ENCODE assay signal across 8 cellular contexts in the genomic region with DNA sequence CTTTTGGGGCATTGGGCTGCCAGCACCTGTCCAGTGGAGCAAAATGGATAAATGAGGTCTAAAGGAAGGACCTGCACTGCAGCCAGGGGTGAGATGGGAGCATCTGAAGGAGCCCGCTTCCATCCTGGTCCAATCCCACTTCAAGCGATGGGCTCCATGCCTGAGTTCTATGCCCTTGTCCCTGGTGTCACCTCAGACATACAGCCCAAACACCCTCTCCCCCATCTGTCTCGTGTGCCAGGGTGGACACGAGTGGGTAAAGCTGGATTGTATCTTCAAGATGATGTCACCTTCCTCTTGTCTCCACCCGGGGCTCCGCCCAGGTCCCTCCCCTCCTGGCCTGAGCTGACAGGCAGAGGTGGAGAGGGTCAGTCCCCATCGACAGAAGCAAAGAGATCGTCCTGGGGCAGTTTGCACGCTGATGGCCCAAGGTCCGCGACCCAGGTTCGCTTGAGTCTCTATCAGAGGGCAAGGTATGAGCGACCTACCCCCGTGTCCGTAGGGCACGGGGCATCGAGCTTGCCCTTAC. TPM values are rescaled to one million over a fixed set of nuclear protein-coding genes. Genes with fewer than 3 reads are reported as not detected.
A peak's percentile ranks its signal among the peaks of the same experiment; 100 is the strongest.
DNase-seq lines count a peak whose midpoint lies in the region; ATAC-seq, FAIRE-seq and TF ChIP-seq lines count a peak whose summit lies in the region.

No MANE protein-coding gene starts in this region.

- peaks cover 9% of the 10 kb centered on the region for H4K20me1 ChIP-seq in IMR-90 (ENCODE audit: insufficient read depth, low read length)

- H3K27me3 Mint-ChIP-seq in Calu3 (ENCODE audit: unreplicated experiment): no peaks in the 10 kb centered on the region
- H3K27me3 Mint-ChIP-seq in activated CD4-positive, alpha-beta memory T cell treated with anti-CD3 and anti-CD28 coated beads, Interleukin-2, amount 10 ng/mL, durations not matched to agents 7 days and 5 days: peaks cover 3% of the 10 kb centered on the region

- H2BK15ac ChIP-seq in IMR-90 (ENCODE audit: low read depth, low read length): peak overlapping the region; percentile 3; the same call in 1 of the 3 replicates

- H3K36me3 ChIP-seq in IMR-90 (ENCODE audit: control insufficient read depth, insufficient read depth, low read length): peaks cover 9% of the 10 kb centered on the region
- H3K36me3 ChIP-seq in muscle layer of duodenum (ENCODE audit: control insufficient read depth in 1 of 2, insufficient read depth in 2 of 2, low read length in 2 of 2): peaks cover 0 to 4% of the 10 kb centered on the region in 2 donors

- peak overlapping the region; percentile 77 for H3K23ac ChIP-seq in IMR-90 (ENCODE audit: low read depth, low read length)

- ATAC-seq in IMR-90 (ENCODE audit: low read depth): peak; percentile 10

- H3K9me3 ChIP-seq in IMR-90 (ENCODE audit: control insufficient read depth, insufficient read depth, low read length) (no peaks in the 10 kb centered on the region), muscle layer of duodenum (ENCODE audit: control insufficient read depth in 1 of 2, low read length in 2 of 2) (no peaks in the 10 kb centered on the region)

- dilution Hi-C loops in IMR-90 (cut with HindIII; ENCODE audit: low sequenced_read_pairs, unreplicated experiment): no loop called here

- 2% methylated on average over 11 of the region's 17 CpGs; no CpG with 5 or more reads in 1 of the 2 experiments for WGBS in IMR-90 (ENCODE audit: extremely low coverage in 2 of 2, insufficient read length in 1 of 2), 2 experiments

- H2AFZ ChIP-seq in IMR-90 (replicated peaks; ENCODE audit: low read length, poor library complexity): peak overlapping the region; percentile 85

- H4K91ac ChIP-seq in IMR-90 (ENCODE audit: insufficient read depth, low read depth, low read length): peak overlapping the region; percentile 35

- in situ Hi-C loops in IMR-90 (cut with MboI; ENCODE audit: low sequenced_read_pairs): loop anchor here (5.0 to 10.0 kb wide), 2 partner anchors 159 to 357 kb away; no protein-coding TSS in a partner anchor

- BruUV-seq in Calu3 (replicated peaks; lab: Mats Ljungman, UMichigan): TSS peak; percentile 84
- BruUV-seq in IMR-90 (replicated peaks; lab: Mats Ljungman, UMichigan): no TSS peak

- H3K27ac ChIP-seq in IMR-90 (ENCODE audit: insufficient read depth, low read length) (peak overlapping the region; percentile 77), muscle layer of duodenum (ENCODE audit: low read length) (peak overlapping the region; percentile 67)

- H3K4me1 Mint-ChIP-seq in Calu3 (ENCODE audit: low read depth, unreplicated experiment): peaks cover 62% of the 10 kb centered on the region
- peaks cover 60% of the 10 kb centered on the region for H3K4me1 Mint-ChIP-seq in activated CD4-positive, alpha-beta memory T cell treated with anti-CD3 and anti-CD28 coated beads, Interleukin-2, amount 10 ng/mL, durations not matched to agents 7 days and 5 days

- no peak for TF ChIP-seq CTCF in Calu3 (IDR thresholded peaks at IDR 0.05; ENCODE audit: unreplicated experiment)
- no peak for TF ChIP-seq CTCF in GM20000 (IDR thresholded peaks at IDR 0.05; ENCODE audit: extremely low read depth, missing control alignments)
- no peak for TF ChIP-seq CTCF in IMR-90 (conservative IDR thresholded peaks at IDR 0.05; ENCODE audit: low read depth, low read length)

- H3K9ac ChIP-seq in IMR-90 (ENCODE audit: low read depth, low read length): peak overlapping the region; percentile 76

- peaks cover 16% of the 10 kb centered on the region for H3K4me1 ChIP-seq in IMR-90 (ENCODE audit: control insufficient read depth, insufficient read depth, low read length)
- peaks cover 3 to 22% of the 10 kb centered on the region in 2 donors for H3K4me1 ChIP-seq in muscle layer of duodenum (ENCODE audit: control insufficient read depth in 1 of 2, insufficient read depth in 2 of 2, low read length in 2 of 2)

- peaks cover 7% of the 10 kb centered on the region for H3K9me1 ChIP-seq in IMR-90 (ENCODE audit: insufficient read depth, low read length)

- peak overlapping the region; percentile 19 to 68; a peak in 2 of 4 replicates for H4K8ac ChIP-seq in IMR-90 (ENCODE audit: low read depth in 2 of 2, low read length in 2 of 2)

- TF ChIP-seq RAD21 in IMR-90 (IDR thresholded peaks at IDR 0.05; ENCODE audit: low read length): no peak

- peak overlapping the region; percentile 68 for H2BK5ac ChIP-seq in IMR-90 (ENCODE audit: low read depth, low read length, poor library complexity, severe bottlenecking)

- H3K27ac Mint-ChIP-seq in Calu3 (ENCODE audit: unreplicated experiment): peak overlapping the region; percentile 97
- H3K27ac Mint-ChIP-seq in activated CD4-positive, alpha-beta memory T cell treated with anti-CD3 and anti-CD28 coated beads, Interleukin-2, amount 10 ng/mL, durations not matched to agents 7 days and 5 days: peak overlapping the region; percentile 94

- H3K56ac ChIP-seq in IMR-90 (ENCODE audit: extremely low read depth, insufficient read depth, low read length): peak overlapping the region; percentile 37; the same call in 1 of the 2 replicates

- H3K4me3 Mint-ChIP-seq in Calu3 (ENCODE audit: low read depth, unreplicated experiment): peak overlapping the region; percentile 81
- peak overlapping the region; percentile 95 for H3K4me3 Mint-ChIP-seq in activated CD4-positive, alpha-beta memory T cell treated with anti-CD3 and anti-CD28 coated beads, Interleukin-2, amount 10 ng/mL, durations not matched to agents 7 days and 5 days

- DNase-seq in Calu3 (peak; percentile 69), GM20000 (ENCODE audit: low spot score) (peak; percentile 73), IMR-90 (peak; percentile 18), erythroblast (lab: John Stamatoyannopoulos, UW) (peak; percentile 65 to 75), urothelium cell line (ENCODE audit: low spot score) (peak; percentile 46), GM19238 (ENCODE audit: insufficient read length, low spot score) (no peak)
- peak; percentile 67 for DNase-seq in activated CD4-positive, alpha-beta memory T cell treated with anti-CD3 and anti-CD28 coated beads, Interleukin-2, amount 10 ng/mL, durations not matched to agents 7 days and 5 days

- H3K18ac ChIP-seq in IMR-90 (ENCODE audit: low read depth, low read length): peak overlapping the region; percentile 16

- CTCF ChIA-PET in Calu3 (lab: Charles Lee) (interaction anchor here (0.6 to 5.4 kb wide), 4 partner anchors 38 to 167 kb away, joined by 3 to 107 read pairs (median 21); a partner anchor contains a TSS), IMR-90 (lab: Yijun Ruan, JAX) (interaction anchor here (0.6 to 0.7 kb wide), 2 partner anchors 167 to 1022 kb away, joined by 3 read pairs; no protein-coding TSS in a partner anchor)
- CTCF ChIA-PET in activated CD4-positive, alpha-beta memory T cell treated with anti-CD3 and anti-CD28 coated beads, Interleukin-2, amount 10 ng/mL, durations not matched to agents 7 days and 5 days (lab: Charles Lee): interaction anchor here (0.5 to 4.4 kb wide), 11 partner anchors 12 to 652 kb away, joined by 4 to 71 read pairs (median 10); a partner anchor contains a TSS

- H4K5ac ChIP-seq in IMR-90 (ENCODE audit: low read depth, low read length): peak overlapping the region; percentile 38

- POLR2A ChIA-PET in IMR-90 (lab: Charles Lee; ENCODE audit: unreplicated experiment): interaction anchor here (0.5 to 1.7 kb wide), 3 partner anchors 166 to 407 kb away, joined by 3 to 8 read pairs (median 3); no protein-coding TSS in a partner anchor
- POLR2A ChIA-PET in activated CD4-positive, alpha-beta memory T cell treated with anti-CD3 and anti-CD28 coated beads, Interleukin-2, amount 10 ng/mL, durations not matched to agents 7 days and 5 days (lab: Charles Lee): interaction anchor here (0.6 to 4.4 kb wide), 17 partner anchors 8 to 361 kb away, joined by 3 to 47 read pairs (median 7); a partner anchor contains a TSS

- peak overlapping the region; percentile 84 for H3K14ac ChIP-seq in IMR-90 (replicated peaks; ENCODE audit: low read depth, low read length)

- H3K4me3 ChIP-seq in IMR-90 (ENCODE audit: insufficient read depth, low read depth, low read length): peak overlapping the region; percentile 58
- H3K4me3 ChIP-seq in muscle layer of duodenum (ENCODE audit: low read depth in 1 of 2, low read length in 2 of 2): peak overlapping the region; percentile 82 to 87

- peak overlapping the region; percentile 93 for H2AK5ac ChIP-seq in IMR-90 (ENCODE audit: low read depth, low read length)

- H2BK20ac ChIP-seq in IMR-90 (ENCODE audit: low read depth, low read length): peak overlapping the region; percentile 10; the same call in 1 of the 2 replicates

- TF ChIP-seq POLR2A in IMR-90 (IDR thresholded peaks at IDR 0.05; ENCODE audit: low read depth, low read length) (no peak; the same call in 1 of the 2 replicates), erythroblast (IDR thresholded peaks at IDR 0.05; ENCODE audit: low read length) (no peak)

- H3K27me3 ChIP-seq in IMR-90 (ENCODE audit: control insufficient read depth, insufficient read depth, low read length) (no peaks in the 10 kb centered on the region), muscle layer of duodenum (ENCODE audit: low read depth, low read length) (no peaks in the 10 kb centered on the region)

- intact Hi-C loops in Calu3 (cut with micrococcal nuclease; ENCODE audit: unreplicated experiment): loop anchor here (1.0 kb wide), 1 partner anchor 144 kb away; a partner anchor contains a TSS
- intact Hi-C loops in IMR-90 (cut with micrococcal nuclease): loop anchor here (2.0 kb wide), 3 partner anchors 51 to 167 kb away; no protein-coding TSS in a partner anchor

- H3K9me3 Mint-ChIP-seq in Calu3 (ENCODE audit: low read depth, unreplicated experiment): no peaks in the 10 kb centered on the region
- no peaks in the 10 kb centered on the region for H3K9me3 Mint-ChIP-seq in activated CD4-positive, alpha-beta memory T cell treated with anti-CD3 and anti-CD28 coated beads, Interleukin-2, amount 10 ng/mL, durations not matched to agents 7 days and 5 days

- H2AK9ac ChIP-seq in IMR-90 (replicated peaks; ENCODE audit: low read depth, low read length, poor library complexity): peak overlapping the region; percentile 94

- FAIRE-seq in urothelium cell line (lab: Jason Lieb, UNC): no peak

- peaks cover 5 to 43% of the 10 kb centered on the region in 2 experiments; a peak in 3 of 4 replicates for H3K79me1 ChIP-seq in IMR-90 (ENCODE audit: low read depth in 1 of 2, low read length in 2 of 2)

- H2BK120ac ChIP-seq in IMR-90 (ENCODE audit: low read depth, low read length): peak overlapping the region; percentile 52

- peaks cover 65% of the 10 kb centered on the region for H3K36me3 Mint-ChIP-seq in Calu3 (ENCODE audit: insufficient read depth, unreplicated experiment)
- peaks cover 21% of the 10 kb centered on the region for H3K36me3 Mint-ChIP-seq in activated CD4-positive, alpha-beta memory T cell treated with anti-CD3 and anti-CD28 coated beads, Interleukin-2, amount 10 ng/mL, durations not matched to agents 7 days and 5 days (ENCODE audit: low read depth)

- H3K4ac ChIP-seq in IMR-90 (ENCODE audit: low read depth, low read length): peak overlapping the region; percentile 90

- peak overlapping the region; percentile 88 for H3K4me2 ChIP-seq in IMR-90 (ENCODE audit: low read depth, low read length)

RNA-seq across cellular contexts. Expression of a gene that starts 0.5 kb away (rescaled TPM):
- total RNA-seq in Calu3 (2022) (59.2 and 68.6 TPM in 2 replicates), IMR-90 (2012; rRNA removed) (8.1 and 8.4 TPM in 2 replicates)
- polyA plus RNA-seq in IMR-90 (2012; rRNA removed): 25.6 and 28.9 TPM in 2 replicates
- 27.3 and 43.9 TPM in 2 replicates for polyA plus RNA-seq in IMR-90 (2012; cell fraction: cytosol; rRNA removed)
- polyA plus RNA-seq in IMR-90 (2012; cell fraction: nucleus; rRNA removed; ENCODE audit: low replicate concordance): 16.8 and 47.4 TPM in 2 replicates
- total RNA-seq in activated CD4-positive, alpha-beta memory T cell treated with anti-CD3 and anti-CD28 coated beads, Interleukin-2, amount 10 ng/mL, durations not matched to agents 7 days and 5 days: 10 to 100 TPM; 38.3 to 38.4 TPM

RNA-seq across cellular contexts. Expression of a gene that starts 11.6 kb away (rescaled TPM):
- total RNA-seq in Calu3 (2022): 1,138 and 1,378 TPM in 2 replicates
- 101 and 129 TPM in 2 replicates for total RNA-seq in IMR-90 (2012; rRNA removed)
- polyA plus RNA-seq in IMR-90 (2012; rRNA removed): 589 and 652 TPM in 2 replicates
- 380 and 646 TPM in 2 replicates for polyA plus RNA-seq in IMR-90 (2012; cell fraction: cytosol; rRNA removed)
- 226 and 344 TPM in 2 replicates for polyA plus RNA-seq in IMR-90 (2012; cell fraction: nucleus; rRNA removed; ENCODE audit: low replicate concordance)
- 100 to 1,000 TPM; 269 to 282 TPM for total RNA-seq in activated CD4-positive, alpha-beta memory T cell treated with anti-CD3 and anti-CD28 coated beads, Interleukin-2, amount 10 ng/mL, durations not matched to agents 7 days and 5 days
